ENCODE assay signal across 14 cellular contexts in genomic region chr3:188468196-188468595, GRCh38.
DNase-seq lines count a peak whose midpoint lies in the region; ATAC-seq and TF ChIP-seq lines count a peak whose summit lies in the region.
"Had no signal": no experiment of that assay in that cellular context is flagged by ENCODE, and none has a peak within 500 bp of the region (broad histone marks: within the 10 kb centered on the region; RNA-seq: fewer than 3 reads in every experiment).

No MANE protein-coding gene starts in this region.

- peaks cover 73% of the 10 kb centered on the region for H3K4me1 ChIP-seq in SJSA1 (replicated peaks)
- H3K4me1 ChIP-seq in esophagus (ENCODE audit: control insufficient read depth in 2 of 2, insufficient read depth in 2 of 2, low read length in 1 of 2) = peaks cover 0 to 6% of the 10 kb centered on the region in 2 donors

- H3K27ac ChIP-seq in SJSA1 (peak overlapping the region; percentile 55), esophagus (ENCODE audit: low read depth in 2 of 2, low read length in 1 of 2) (peak overlapping the region; percentile 24 to 59)

- H3K9me3 ChIP-seq in SJSA1 (replicated peaks) (no peaks in the 10 kb centered on the region), esophagus (ENCODE audit: control insufficient read depth in 2 of 2, insufficient read depth in 1 of 2, low read depth in 1 of 2, low read length in 1 of 2) (no peaks in the 10 kb centered on the region)

- H3K4me3 ChIP-seq in AG10803 (ENCODE audit: low read length) (no peak overlapping the region), SJSA1 (no peak overlapping the region), esophagus (ENCODE audit: low read depth in 1 of 2, low read length in 2 of 2) (no peak overlapping the region)

- DNase-seq in AG10803 (ENCODE audit: low read depth) = peak; percentile 49
- peak in 1 of 2 experiments; percentile 48 for DNase-seq in SJSA1 (ENCODE audit: low read depth in 1 of 2, low spot score in 2 of 2)
- peak; percentile 49 for DNase-seq in pulmonary artery endothelial cell (ENCODE audit: low read depth, low spot score)
- no peak for DNase-seq in LoVo (ENCODE audit: low spot score)
- no peak for DNase-seq in DMS53 treated with DMSO at 0.1 percent for 48 hours (lab: John Stamatoyannopoulos, UW; ENCODE audit: unreplicated experiment)
- DNase-seq in medulla oblongata (ENCODE audit: extremely low spot score) = no peak
- DNase-seq: DND-41; KG1; naive thymus-derived CD4-positive, alpha-beta T cell; NCI-H146; NCI-H526 treated with DMSO at 0.1 percent for 48 hours; Right ventricle myocardium superior had no signal

- no peak for ATAC-seq in esophagus mucosa
- ATAC-seq: naive thymus-derived CD4-positive, alpha-beta T cell had no signal

- TF ChIP-seq CTCF in AG10803 (conservative IDR thresholded peaks at IDR 0.05; ENCODE audit: low read length) = no peak

- H3K27me3 ChIP-seq in SJSA1 (replicated peaks) (no peaks in the 10 kb centered on the region), esophagus (ENCODE audit: control insufficient read depth in 1 of 2, insufficient read depth in 2 of 2, low read length in 2 of 2) (no peaks in the 10 kb centered on the region)

- 51 to 72% methylated on average over 2 of the region's 2 CpGs for WGBS in esophagus, 2 donors

- peaks cover 10% of the 10 kb centered on the region for H3K36me3 ChIP-seq in SJSA1
- no peaks in the 10 kb centered on the region for H3K36me3 ChIP-seq in esophagus (ENCODE audit: control insufficient read depth in 2 of 2, insufficient read depth in 2 of 2, low read length in 1 of 2)

Comparison
In these comparisons a context has a peak if more than half of its experiments do, and no peak if none do; other contexts are left out.
1. DNase-seq: peak in AG10803 (single experiment) and pulmonary artery endothelial cell (single experiment); none in LoVo (single experiment), DMS53 treated with DMSO at 0.1 percent for 48 hours (single experiment) and medulla oblongata (single experiment).